In genomic region chr7:44606341-44607140, GRCh38 we compare ENCODE assay signal across 1 cellular context.
TF ChIP-seq lines count a peak whose summit lies in the region.

OGDH (plus strand) TSS chr7:44606627; CDS start chr7:44624344, 17,717 bp downstream.

TF ChIP-seq in SK-N-SH, 30 proteins besides CTCF, POLR2A, EP300 and RAD21 (continued from another document):
- TF ChIP-seq NRF1 (IDR thresholded peaks at IDR 0.05; ENCODE audit: low read depth, low read length) (0 out of 2 replicates have a peak, but pooled peaks have one; percentile 21), TAF1 (IDR thresholded peaks at IDR 0.05; ENCODE audit: borderline replicate concordance, low read depth, low read length) (peak; percentile 83), USF2 (IDR thresholded peaks at IDR 0.05; ENCODE audit: borderline replicate concordance, low read depth, low read length) (no peak; the same call in 1 of the 2 replicates), CHD2 (IDR thresholded peaks at IDR 0.05; ENCODE audit: low read length, partially characterized antibody) (peak; percentile 87), EZH2phosphoT487 (IDR thresholded peaks at IDR 0.05; ENCODE audit: borderline replicate concordance, low read depth) (no peak), PBX3 (IDR thresholded peaks at IDR 0.05) (peak; percentile 100), RCOR1 (IDR thresholded peaks at IDR 0.05; ENCODE audit: low read length) (no peak), SMC3 (IDR thresholded peaks at IDR 0.05; ENCODE audit: low read depth, low read length) (no peak), TEAD4 (IDR thresholded peaks at IDR 0.05; ENCODE audit: borderline replicate concordance, insufficient read depth) (no peak)
TF ChIP-seq in SK-N-SH: peak in this region for 12.
